Comparison of ENCODE assay signal across 8 cellular contexts in genomic region chr3:73094127-73094526, GRCh38. TPM values are rescaled to one million over a fixed set of nuclear protein-coding genes. Genes with fewer than 3 reads are reported as not detected.
A peak's percentile ranks its signal among the peaks of the same experiment; 100 is the strongest.
DNase-seq lines count a peak whose midpoint lies in the region; ATAC-seq, FAIRE-seq and TF ChIP-seq lines count a peak whose summit lies in the region.

No MANE protein-coding gene starts in this region.

- in situ Hi-C loops in GM13976 (cut with MboI; ENCODE audit: low sequenced_read_pairs, unreplicated experiment) = loop anchor here (25.0 kb wide), 2 partner anchors 432 to 1382 kb away; no protein-coding TSS in a partner anchor

- ATAC-seq in GM18861 (IDR thresholded peaks at IDR 0.05; ENCODE audit: unreplicated experiment) = no peak

- no peaks in the 10 kb centered on the region for H3K9me3 Mint-ChIP-seq in HFFc6

- H3K4me1 Mint-ChIP-seq in HFFc6 (ENCODE audit: low read depth) = peaks cover 9% of the 10 kb centered on the region

- TF ChIP-seq CTCF in HFFc6 (IDR thresholded peaks at IDR 0.05) = peak; percentile 42
- TF ChIP-seq CTCF in GM13976 (IDR thresholded peaks at IDR 0.05; ENCODE audit: borderline replicate concordance, control extremely low read depth, extremely low read depth, insufficient read depth, missing control alignments) = no peak

- no peak overlapping the region for H3K27ac Mint-ChIP-seq in HFFc6

- peaks cover 3% of the 10 kb centered on the region for H3K27me3 Mint-ChIP-seq in HFFc6 (ENCODE audit: insufficient read depth)

- peak; percentile 77 for DNase-seq in COLO829 (ENCODE audit: low spot score)
- no peak for DNase-seq in HFFc6
- peak; percentile 45 for DNase-seq in RCC 7860 (ENCODE audit: low spot score)
- peak; percentile 36 for DNase-seq in glomerular visceral epithelial cell (ENCODE audit: extremely low spot score)
- DNase-seq in NCI-H1105 (lab: John Stamatoyannopoulos, UW) = no peak
- no peak for DNase-seq in GM13976 (ENCODE audit: low spot score)
- DNase-seq in NK-92 (lab: John Stamatoyannopoulos, UW; ENCODE audit: unreplicated experiment) = no peak

- no peaks in the 10 kb centered on the region for H3K36me3 Mint-ChIP-seq in HFFc6 (ENCODE audit: low read depth)

- FAIRE-seq in RCC 7860 (lab: Jason Lieb, UNC) = no peak

- H3K4me3 Mint-ChIP-seq in HFFc6 = no peak overlapping the region

RNA-seq across cellular contexts. Expression of gene EBLN2, which starts 32.7 kb away (rescaled TPM):
- total RNA-seq in HFFc6 (2021; fragmentation: NEBNext Ultra II Directional; extraction: Animal tissue kit (Norgen Biotek cat#: 25700)) = 1 to 10 TPM; 1.5 to 1.9 (median 1.7) TPM

Comparison
In these comparisons a context has a peak if more than half of its experiments do, and no peak if none do; other contexts are left out.
1. DNase-seq: peak in COLO829 (single experiment), RCC 7860 (single experiment) and glomerular visceral epithelial cell (single experiment); none in HFFc6 (single experiment), NCI-H1105 (single experiment), GM13976 (single experiment) and NK-92 (single experiment).